In genomic region chr17:46192211-46192483, GRCh38 we compare ENCODE assay signal across 8 cellular contexts. TPM values are rescaled to one million over a fixed set of nuclear protein-coding genes. Genes with fewer than 3 reads are reported as not detected.
DNase-seq lines count a peak whose midpoint lies in the region; ATAC-seq, FAIRE-seq and TF ChIP-seq lines count a peak whose summit lies in the region.

No MANE protein-coding gene starts in this region.

- TF ChIP-seq CTCF in kidney (IDR thresholded peaks at IDR 0.05; ENCODE audit: borderline replicate concordance, extremely low read depth, insufficient read depth): no peak

- H3K27me3 Mint-ChIP-seq in T-helper 1 cell treated with Interleukin-12 subunit alpha and Interleukin-12 subunit beta and Interleukin-4 antibody, amounts not matched to agents 30 μg/mL and 1 μg/mL, for 36 hours (ENCODE audit: low read depth): no peaks in the 10 kb centered on the region
- no peaks in the 10 kb centered on the region for H3K27me3 Mint-ChIP-seq in activated naive CD8-positive, alpha-beta T cell

- H3K4me1 Mint-ChIP-seq in T-helper 1 cell treated with Interleukin-12 subunit alpha and Interleukin-12 subunit beta and Interleukin-4 antibody, amounts not matched to agents 30 μg/mL and 1 μg/mL, for 36 hours (ENCODE audit: low read depth): peaks cover 52% of the 10 kb centered on the region
- H3K4me1 Mint-ChIP-seq in activated naive CD8-positive, alpha-beta T cell (ENCODE audit: low read depth): peaks cover 69% of the 10 kb centered on the region

- intact Hi-C loops in kidney (cut with DNase I): no loop called here

- FAIRE-seq in kidney (lab: Jason Lieb, UNC): no peak

- no peak for DNase-seq in T-helper 1 cell
- DNase-seq in kidney: no peak

- H3K4me3 Mint-ChIP-seq in T-helper 1 cell treated with Interleukin-12 subunit alpha and Interleukin-12 subunit beta and Interleukin-4 antibody, amounts not matched to agents 30 μg/mL and 1 μg/mL, for 36 hours: peak overlapping the region; percentile 88
- H3K4me3 Mint-ChIP-seq in activated naive CD8-positive, alpha-beta T cell: peak overlapping the region; percentile 98

- peaks cover 22 to 27% of the 10 kb centered on the region in 2 donors for H3K4me1 ChIP-seq in kidney (ENCODE audit: control insufficient read depth in 1 of 2, insufficient read depth in 1 of 2, low read depth in 1 of 2, low read length in 2 of 2)

- H3K9me3 ChIP-seq in kidney (ENCODE audit: control insufficient read depth in 1 of 2, low read length in 2 of 2): no peaks in the 10 kb centered on the region

- H3K27ac ChIP-seq in kidney (ENCODE audit: low read depth in 2 of 2, low read length in 2 of 2): peak overlapping the region; percentile 97 to 98
- peak overlapping the region; percentile 96 for H3K27ac ChIP-seq in temporal lobe (ENCODE audit: low read depth, low read length)

- peak overlapping the region; percentile 92 to 97 for H3K9ac ChIP-seq in kidney (ENCODE audit: low read length in 2 of 2)

- peak overlapping the region; percentile 98 for H3K27ac Mint-ChIP-seq in T-helper 1 cell treated with Interleukin-12 subunit alpha and Interleukin-12 subunit beta and Interleukin-4 antibody, amounts not matched to agents 30 μg/mL and 1 μg/mL, for 36 hours
- peak overlapping the region; percentile 97 for H3K27ac Mint-ChIP-seq in activated naive CD8-positive, alpha-beta T cell

- H3K36me3 ChIP-seq in kidney (ENCODE audit: control insufficient read depth in 1 of 2, insufficient read depth in 2 of 2, low read length in 2 of 2): no peaks in the 10 kb centered on the region

- H3K4me3 ChIP-seq in kidney (ENCODE audit: low read length in 2 of 2): peak overlapping the region; percentile 93 to 98

- H3K36me3 Mint-ChIP-seq in T-helper 1 cell treated with Interleukin-12 subunit alpha and Interleukin-12 subunit beta and Interleukin-4 antibody, amounts not matched to agents 30 μg/mL and 1 μg/mL, for 36 hours (ENCODE audit: low read depth): peaks cover 11% of the 10 kb centered on the region
- H3K36me3 Mint-ChIP-seq in activated naive CD8-positive, alpha-beta T cell: peaks cover 6% of the 10 kb centered on the region

- no peak for ATAC-seq in HG03342 (IDR thresholded peaks at IDR 0.05; ENCODE audit: unreplicated experiment)
- ATAC-seq in HG02763 (IDR thresholded peaks at IDR 0.05; ENCODE audit: unreplicated experiment): no peak
- no peak for ATAC-seq in HG02759 (IDR thresholded peaks at IDR 0.05; ENCODE audit: unreplicated experiment)

- no peaks in the 10 kb centered on the region for H3K9me3 Mint-ChIP-seq in T-helper 1 cell treated with Interleukin-12 subunit alpha and Interleukin-12 subunit beta and Interleukin-4 antibody, amounts not matched to agents 30 μg/mL and 1 μg/mL, for 36 hours
- H3K9me3 Mint-ChIP-seq in activated naive CD8-positive, alpha-beta T cell (ENCODE audit: low read depth): no peaks in the 10 kb centered on the region

RNA-seq across cellular contexts. Expression of gene KANSL1, which starts 1.1 kb away (rescaled TPM):
- 97.3 TPM for total RNA-seq in kidney
- 13.7 TPM for polyA plus RNA-seq in kidney (ENCODE audit: insufficient read depth, low read depth, low replicate concordance)
- 119 TPM for total RNA-seq in temporal lobe
